ENCODE assay signal across 9 cellular contexts in the genomic region with DNA sequence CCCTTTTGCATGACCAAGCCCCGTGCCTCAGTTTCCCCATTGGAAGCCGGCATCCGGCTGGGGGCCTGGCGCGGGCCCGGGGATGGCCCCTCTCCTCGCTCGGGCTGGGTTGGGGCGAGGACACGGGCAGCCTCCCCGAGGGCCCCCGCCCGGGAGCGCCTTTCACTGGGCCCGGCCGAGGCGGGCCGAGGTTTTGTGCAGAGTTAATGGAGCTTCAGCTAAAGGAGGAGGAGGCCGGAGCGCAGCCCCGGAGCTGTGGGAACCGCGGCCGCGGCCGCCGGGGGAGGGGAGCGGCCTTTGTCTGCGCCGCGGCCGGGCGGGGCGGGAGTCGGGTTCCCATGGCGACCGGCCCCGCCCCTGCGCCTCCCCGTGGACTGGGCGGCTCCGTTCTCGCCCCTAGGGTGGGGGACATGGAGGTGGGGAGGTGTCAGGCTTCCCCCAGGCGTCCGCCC. TPM values are rescaled to one million over a fixed set of nuclear protein-coding genes. Genes with fewer than 3 reads are reported as not detected.
DNase-seq lines count a peak whose midpoint lies in the region; ATAC-seq and TF ChIP-seq lines count a peak whose summit lies in the region.
"Had no signal": no experiment of that assay in that cellular context is flagged by ENCODE, and none has a peak within 500 bp of the region (broad histone marks: within the 10 kb centered on the region; RNA-seq: fewer than 3 reads in every experiment).

No MANE protein-coding gene starts in this region.

- H3K27ac ChIP-seq in WERI-Rb-1 (peak overlapping the region; percentile 87), coronary artery (peak overlapping the region in 1 of 2 donors; percentile 18), lower lobe of right lung (peak overlapping the region; percentile 64)

- peak overlapping the region in 1 of 2 donors; percentile 58 for H3K4me3 Mint-ChIP-seq in stimulated activated naive B cell treated with anti-CD40 and anti-IgM and Interleukin-4, amounts not matched to agents 10 μg/mL and 1 μg/mL and 100 μg/mL, for 72 hours

- intact Hi-C loops in lower lobe of right lung (cut with DNase I) = loop anchor here (10.0 kb wide), 1 partner anchor 53 kb away; the partner anchor contains the start of gene DENND6B

- DNase-seq in MV-4-11 (lab: John Stamatoyannopoulos, UW) (peak; percentile 41), WERI-Rb-1 (peak; percentile 86), coronary artery (ENCODE audit: low spot score) (no peak), lower lobe of right lung (no peak), H4 (ENCODE audit: low spot score) (no peak)
- no peak for DNase-seq in stimulated activated naive B cell treated with anti-CD40 and anti-IgM and Interleukin-4, amounts not matched to agents 10 μg/mL and 1 μg/mL and 100 μg/mL, for 72 hours

- H3K27ac Mint-ChIP-seq in stimulated activated naive B cell treated with anti-CD40 and anti-IgM and Interleukin-4, amounts not matched to agents 10 μg/mL and 1 μg/mL and 100 μg/mL, for 72 hours = no peak overlapping the region
- H3K27ac Mint-ChIP-seq: activated naive CD8-positive, alpha-beta T cell had no signal

- peaks cover 12 to 31% of the 10 kb centered on the region in 2 donors for H3K4me1 Mint-ChIP-seq in stimulated activated naive B cell treated with anti-CD40 and anti-IgM and Interleukin-4, amounts not matched to agents 10 μg/mL and 1 μg/mL and 100 μg/mL, for 72 hours

- ATAC-seq in lower lobe of right lung (peak; percentile 36 to 52), HG03521 (IDR thresholded peaks at IDR 0.05; ENCODE audit: unreplicated experiment) (no peak)
- peak; percentile 14 to 28 for ATAC-seq in stimulated activated naive B cell treated with anti-CD40 and anti-IgM and Interleukin-4, amounts not matched to agents 10 μg/mL and 1 μg/mL and 100 μg/mL, for 72 hours (replicated peaks)

- H3K9me3 ChIP-seq in WERI-Rb-1 (ENCODE audit: severe bottlenecking) = no peaks in the 10 kb centered on the region
- no peaks in the 10 kb centered on the region for H3K9me3 ChIP-seq in lower lobe of right lung

- H3K27me3 ChIP-seq in WERI-Rb-1 (ENCODE audit: insufficient read depth, low read depth, severe bottlenecking) (no peaks in the 10 kb centered on the region), lower lobe of right lung (ENCODE audit: low read depth) (peaks cover 3% of the 10 kb centered on the region)

- H3K4me1 ChIP-seq in lower lobe of right lung = peaks cover 49% of the 10 kb centered on the region

- H3K27me3 Mint-ChIP-seq in stimulated activated naive B cell treated with anti-CD40 and anti-IgM and Interleukin-4, amounts not matched to agents 10 μg/mL and 1 μg/mL and 100 μg/mL, for 72 hours = peaks cover 4 to 10% of the 10 kb centered on the region in 2 donors
- H3K27me3 Mint-ChIP-seq: activated naive CD8-positive, alpha-beta T cell had no signal

- no peak for TF ChIP-seq CTCF in WERI-Rb-1 (IDR thresholded peaks at IDR 0.05; ENCODE audit: low read depth, low read length)
- TF ChIP-seq CTCF in coronary artery (IDR thresholded peaks at IDR 0.05) = no peak
- peak; percentile 8 for TF ChIP-seq CTCF in lower lobe of right lung (IDR thresholded peaks at IDR 0.05)

- peaks cover 0 to 3% of the 10 kb centered on the region in 2 donors for H3K36me3 Mint-ChIP-seq in stimulated activated naive B cell treated with anti-CD40 and anti-IgM and Interleukin-4, amounts not matched to agents 10 μg/mL and 1 μg/mL and 100 μg/mL, for 72 hours
- H3K36me3 Mint-ChIP-seq: activated naive CD8-positive, alpha-beta T cell had no signal

- H3K4me3 ChIP-seq in GM08714 (ENCODE audit: low read length) (peak overlapping the region; percentile 68; the same call in 1 of the 2 replicates), WERI-Rb-1 (ENCODE audit: low read depth, low read length) (peak overlapping the region; percentile 91), coronary artery (peak overlapping the region; percentile 78), lower lobe of right lung (peak overlapping the region; percentile 62)

- no peaks in the 10 kb centered on the region for H3K9me3 Mint-ChIP-seq in stimulated activated naive B cell treated with anti-CD40 and anti-IgM and Interleukin-4, amounts not matched to agents 10 μg/mL and 1 μg/mL and 100 μg/mL, for 72 hours

- H3K36me3 ChIP-seq in WERI-Rb-1 (peaks cover 29% of the 10 kb centered on the region), lower lobe of right lung (peaks cover 16% of the 10 kb centered on the region)

RNA-seq across cellular contexts. Expression of gene MAPK11, which starts 1.4 kb away (rescaled TPM):
- 13.1 TPM for total RNA-seq in lower lobe of right lung
- total RNA-seq in H4 (2014; rRNA removed; shearing (Covaris generic)) = 4.0 and 5.5 TPM in 2 replicates

RNA-seq across cellular contexts. Expression of gene MAPK12, which starts 10.1 kb away (rescaled TPM):
- 11.9 TPM for total RNA-seq in lower lobe of right lung
- 33.3 and 37.8 TPM in 2 replicates for total RNA-seq in H4 (2014; rRNA removed; shearing (Covaris generic))

RNA-seq across cellular contexts. Expression of gene HDAC10, which starts 20.5 kb away (rescaled TPM):
- 47.9 TPM for total RNA-seq in lower lobe of right lung
- total RNA-seq in H4 (2014; rRNA removed; shearing (Covaris generic)) = 5.1 and 5.9 TPM in 2 replicates

RNA-seq across cellular contexts. Expression of gene TUBGCP6, which starts 26.7 kb away (rescaled TPM):
- total RNA-seq in lower lobe of right lung = 48.5 TPM
- total RNA-seq in H4 (2014; rRNA removed; shearing (Covaris generic)) = 4.9 and 5.0 TPM in 2 replicates

RNA-seq across cellular contexts. Expression of gene PLXNB2, which starts 35.9 kb away (rescaled TPM):
- 256 TPM for total RNA-seq in lower lobe of right lung
- total RNA-seq in H4 (2014; rRNA removed; shearing (Covaris generic)) = 42.4 and 53.2 TPM in 2 replicates

Comparison
In these comparisons a context has a peak if more than half of its experiments do, and no peak if none do; other contexts are left out.
1. DNase-seq: peak in MV-4-11 (single experiment) and WERI-Rb-1 (single experiment); none in coronary artery (single experiment), lower lobe of right lung (single experiment), stimulated activated naive B cell treated with anti-CD40 and anti-IgM and Interleukin-4, amounts not matched to agents 10 μg/mL and 1 μg/mL and 100 μg/mL, for 72 hours (single experiment) and H4 (single experiment).
2. Peak in every context shown above with its lines, with median percentiles within 50 percentile points of each other: H3K4me3 ChIP-seq.